ENCODE assay signal across 8 cellular contexts in the genomic region with DNA sequence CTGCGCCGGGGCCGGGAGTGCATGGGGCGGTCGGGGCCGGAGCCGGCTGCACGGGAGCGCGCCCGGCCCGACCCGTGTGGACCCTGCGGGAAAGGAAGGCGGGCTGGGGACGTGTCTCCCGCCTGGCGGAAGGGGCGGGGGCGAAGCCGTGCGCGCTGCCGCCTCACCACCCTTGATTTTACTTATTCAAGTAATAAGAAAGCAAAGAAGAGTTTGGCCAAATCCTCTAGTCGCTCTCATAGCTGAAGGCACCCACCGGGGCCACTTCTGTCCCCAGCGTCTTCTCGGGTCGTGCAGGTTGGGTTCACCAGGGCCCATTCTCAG. TPM values are rescaled to one million over a fixed set of nuclear protein-coding genes. Genes with fewer than 3 reads are reported as not detected.
DNase-seq lines count a peak whose midpoint lies in the region; ATAC-seq, FAIRE-seq and TF ChIP-seq lines count a peak whose summit lies in the region.

No MANE protein-coding gene starts in this region.

- H3K9me1 ChIP-seq in K562 (ENCODE audit: control insufficient read depth, insufficient read depth, low read length) = no peaks in the 10 kb centered on the region

- BruUV-seq in K562 (replicated peaks; lab: Mats Ljungman, UMichigan) = no TSS peak

- no peaks in the 10 kb centered on the region for H3K27me3 Mint-ChIP-seq in T-helper 1 cell treated with Interleukin-12 subunit alpha and Interleukin-12 subunit beta and Interleukin-4 antibody, amounts not matched to agents 30 μg/mL and 1 μg/mL, for 36 hours (ENCODE audit: low read depth)

- POLR2A ChIA-PET in K562 (lab: Yijun Ruan, JAX) = interaction anchor here (0.6 to 4.7 kb wide), 3 partner anchors 9 to 699 kb away, joined by 3 to 21 read pairs (median 20); partner anchors contain the start of genes RNF167, SLC25A11 and SPAG7

- CTCF ChIA-PET in K562 (lab: Yijun Ruan, JAX; ENCODE audit: low intra/inter-chr PET ratio) = no interaction called here

- H3K4me1 ChIP-seq in K562 (replicated peaks in 1 of 2; ENCODE audit: control insufficient read depth in 2 of 2, insufficient read depth in 2 of 2, low read length in 2 of 2) = peaks cover 32 to 57% of the 10 kb centered on the region in 2 experiments

- H3K36me3 ChIP-seq in K562 (ENCODE audit: control insufficient read depth, insufficient read depth, low read length) = peaks cover 39% of the 10 kb centered on the region

- H3K36me3 Mint-ChIP-seq in T-helper 1 cell treated with Interleukin-12 subunit alpha and Interleukin-12 subunit beta and Interleukin-4 antibody, amounts not matched to agents 30 μg/mL and 1 μg/mL, for 36 hours (ENCODE audit: low read depth) = peaks cover 37% of the 10 kb centered on the region

- H2AFZ ChIP-seq in K562 (ENCODE audit: low read depth, low read length) = 0 out of 2 replicates have a peak overlapping the region, but pooled peaks have one; percentile 16

- intact Hi-C loops in K562 (cut with micrococcal nuclease) = no loop called here

- TF ChIP-seq RAD21 in K562 (CRISPR knock-in tag; conservative IDR thresholded peaks at IDR 0.05 in 1 of 2, IDR thresholded peaks at IDR 0.05 in 1 of 2) = no peak

- peak overlapping the region; percentile 99 for H3K4me3 ChIP-seq in LNCaP clone FGC (ENCODE audit: low read depth, low read length)
- H3K4me3 ChIP-seq in K562 = peak overlapping the region; percentile 97
- H3K4me3 ChIP-seq in iPS-11a (ENCODE audit: low read depth, low read length) = peak overlapping the region; percentile 98
- H3K4me3 ChIP-seq in skin epidermis = peak overlapping the region; percentile 91 to 100 (median 99)

- no peaks in the 10 kb centered on the region for H3K9me3 Mint-ChIP-seq in T-helper 1 cell treated with Interleukin-12 subunit alpha and Interleukin-12 subunit beta and Interleukin-4 antibody, amounts not matched to agents 30 μg/mL and 1 μg/mL, for 36 hours

- peaks cover 27% of the 10 kb centered on the region for H3K4me1 Mint-ChIP-seq in T-helper 1 cell treated with Interleukin-12 subunit alpha and Interleukin-12 subunit beta and Interleukin-4 antibody, amounts not matched to agents 30 μg/mL and 1 μg/mL, for 36 hours (ENCODE audit: low read depth)

- H3K4me3 Mint-ChIP-seq in T-helper 1 cell treated with Interleukin-12 subunit alpha and Interleukin-12 subunit beta and Interleukin-4 antibody, amounts not matched to agents 30 μg/mL and 1 μg/mL, for 36 hours = peak overlapping the region; percentile 79

- H3K27ac ChIP-seq in K562 (ENCODE audit: extremely low read depth, low read depth, low read length) (peak overlapping the region; percentile 98), skin epidermis (peak overlapping the region; percentile 78 to 100 (median 99))

- peak overlapping the region; percentile 89 to 90 for H3K9ac ChIP-seq in K562 (ENCODE audit: insufficient read depth in 1 of 2, low read depth in 2 of 2, low read length in 2 of 2)

- H3K27ac Mint-ChIP-seq in T-helper 1 cell treated with Interleukin-12 subunit alpha and Interleukin-12 subunit beta and Interleukin-4 antibody, amounts not matched to agents 30 μg/mL and 1 μg/mL, for 36 hours = peak overlapping the region; percentile 83

- ATAC-seq in GM21528 (IDR thresholded peaks at IDR 0.05; ENCODE audit: low FRiP score, unreplicated experiment) (peak; percentile 35), K562 (peak; percentile 66)

- peaks cover 63% of the 10 kb centered on the region for H3K79me2 ChIP-seq in K562 (ENCODE audit: control insufficient read depth, insufficient read depth, low read length)

- FAIRE-seq in K562 (lab: Jason Lieb, UNC) = no peak

- no peaks in the 10 kb centered on the region for H3K9me3 ChIP-seq in K562 (replicated peaks; ENCODE audit: control insufficient read depth, insufficient read depth, low read depth, low read length)

- peak; percentile 79 for DNase-seq in DMS53 treated with DMSO at 0.1 percent for 48 hours (lab: John Stamatoyannopoulos, UW; ENCODE audit: unreplicated experiment)
- DNase-seq in LNCaP clone FGC (ENCODE audit: low read depth) = peak; percentile 45
- DNase-seq in K562 (ENCODE audit: extremely low read depth in 1 of 4, low spot score in 3 of 4) = peak; percentile 59 to 84 (median 74)
- no peak for DNase-seq in NCI-H2029 (lab: John Stamatoyannopoulos, UW)

- H3K27me3 ChIP-seq in K562 (ENCODE audit: control insufficient read depth in 2 of 2, insufficient read depth in 2 of 2, low read length in 2 of 2) = no peaks in the 10 kb centered on the region

- TF ChIP-seq EP300 in K562 (IDR thresholded peaks at IDR 0.05; ENCODE audit: low read length) = no peak

- WGBS in K562 (ENCODE audit: insufficient coverage, low coverage, missing lambda C conversion rate) = 0% methylated on average over 13 of the region's 29 CpGs

- H3K4me2 ChIP-seq in K562 (ENCODE audit: insufficient read depth, low read length) = peak overlapping the region; percentile 93

- TF ChIP-seq CTCF in LNCaP clone FGC (IDR thresholded peaks at IDR 0.05; ENCODE audit: control insufficient read depth, extremely low read depth, insufficient read depth) (no peak), K562 (IDR thresholded peaks at IDR 0.05 in 2 of 3, conservative IDR thresholded peaks at IDR 0.05 in 1 of 3; ENCODE audit: insufficient read depth in 2 of 3, low read depth in 1 of 3, low read length in 3 of 3) (no peak)

- in situ Hi-C loops in K562 (cut with MboI) = no loop called here

- peaks cover 22% of the 10 kb centered on the region for H4K20me1 ChIP-seq in K562 (replicated peaks; ENCODE audit: control insufficient read depth, insufficient read depth, low read length)

- no peak for TF ChIP-seq POLR2A in K562 (conservative IDR thresholded peaks at IDR 0.05)

RNA-seq across cellular contexts. Expression of gene PFN1, which starts 0.6 kb away (rescaled TPM):
- 80.0 and 142 TPM in 2 replicates for total RNA-seq in K562 (2011; cell fraction: chromatin; rRNA removed; ENCODE audit: low replicate concordance)
- 149 and 155 TPM in 2 replicates for total RNA-seq in K562 (2011; cell fraction: nucleolus; rRNA removed)
- total RNA-seq in K562 (2011; cell fraction: nucleoplasm; rRNA removed) = 146 and 190 TPM in 2 replicates
- 1,086 and 1,479 TPM in 2 replicates for total RNA-seq in K562 (2014; rRNA removed)
- total RNA-seq in K562 (2014; rRNA removed; fragmentation: Illumina TruSeq; extraction: Trizol) = 307 and 327 TPM in 2 replicates
- total RNA-seq in K562 (2015; rRNA removed; fragmentation: Illumina TruSeq; extraction: Trizol) = 456 and 466 TPM in 2 replicates
- 787 and 792 TPM in 2 replicates for total RNA-seq in K562 (2021)
- 382 and 556 TPM in 2 replicates for polyA plus RNA-seq in K562 (2011; rRNA removed)
- 759 and 962 TPM in 2 replicates for polyA plus RNA-seq in K562 (2011; cell fraction: cytosol; rRNA removed)
- polyA plus RNA-seq in K562 (2011; cell fraction: nucleus; rRNA removed) = 352 and 419 TPM in 2 replicates
- 697 and 1,149 TPM in 2 replicates for polyA plus RNA-seq in K562 (2012)
- polyA plus RNA-seq in K562 (2014; fragmentation: Illumina TruSeq; extraction: Trizol) = 776 and 901 TPM in 2 replicates
- 10 to 100 TPM; 60.5 to 88.0 TPM for polyA plus RNA-seq in K562 (2014; fragmentation: Nextera tagmentation; extraction: Ambion mirVana)
- 879 and 1,059 TPM in 2 replicates for polyA plus RNA-seq in K562 (2014; rRNA removed)
- polyA minus RNA-seq in K562 (2011; rRNA and poly(A)+ RNA removed) = 233 and 265 TPM in 2 replicates
- 518 and 865 TPM in 2 replicates for polyA minus RNA-seq in K562 (2011; cell fraction: cytosol; rRNA and poly(A)+ RNA removed)
- polyA minus RNA-seq in K562 (2011; cell fraction: nucleus; rRNA and poly(A)+ RNA removed) = 109 and 151 TPM in 2 replicates

RNA-seq across cellular contexts. Expression of gene ENO3, which starts 2.0 kb away (rescaled TPM):
- 32.5 and 71.2 TPM in 2 replicates for total RNA-seq in K562 (2011; cell fraction: chromatin; rRNA removed; ENCODE audit: low replicate concordance)
- 31.6 and 45.9 TPM in 2 replicates for total RNA-seq in K562 (2011; cell fraction: nucleolus; rRNA removed)
- total RNA-seq in K562 (2011; cell fraction: nucleoplasm; rRNA removed) = 30.1 and 40.7 TPM in 2 replicates
- total RNA-seq in K562 (2014; rRNA removed) = 7.1 and 8.3 TPM in 2 replicates
- total RNA-seq in K562 (2014; rRNA removed; fragmentation: Illumina TruSeq; extraction: Trizol) = 2.4 and 5.7 TPM in 2 replicates
- 5.6 and 5.9 TPM in 2 replicates for total RNA-seq in K562 (2015; rRNA removed; fragmentation: Illumina TruSeq; extraction: Trizol)
- total RNA-seq in K562 (2021) = 10.8 and 13.6 TPM in 2 replicates
- polyA plus RNA-seq in K562 (2011; rRNA removed) = 15.4 and 15.5 TPM in 2 replicates
- polyA plus RNA-seq in K562 (2011; cell fraction: cytosol; rRNA removed) = 12.6 and 14.8 TPM in 2 replicates
- polyA plus RNA-seq in K562 (2011; cell fraction: nucleus; rRNA removed) = 140 and 201 TPM in 2 replicates
- 16.9 and 27.2 TPM in 2 replicates for polyA plus RNA-seq in K562 (2012)
- polyA plus RNA-seq in K562 (2014; fragmentation: Illumina TruSeq; extraction: Trizol) = 9.9 and 10.5 TPM in 2 replicates
- polyA plus RNA-seq in K562 (2014; fragmentation: Nextera tagmentation; extraction: Ambion mirVana) = 10 to 100 TPM in 1 of 2 experiments, 1 to 10 TPM in 1; 6.3 to 12.5 TPM
- polyA plus RNA-seq in K562 (2014; rRNA removed) = 17.2 and 18.4 TPM in 2 replicates
- 5.1 and 10.0 TPM in 2 replicates for polyA minus RNA-seq in K562 (2011; rRNA and poly(A)+ RNA removed)
- 6.4 and 10.6 TPM in 2 replicates for polyA minus RNA-seq in K562 (2011; cell fraction: cytosol; rRNA and poly(A)+ RNA removed)
- polyA minus RNA-seq in K562 (2011; cell fraction: nucleus; rRNA and poly(A)+ RNA removed) = 13.9 and 15.6 TPM in 2 replicates

RNA-seq across cellular contexts. Expression of gene RNF167, which starts 8.9 kb away (rescaled TPM):
- 76.6 and 157 TPM in 2 replicates for total RNA-seq in K562 (2011; cell fraction: chromatin; rRNA removed; ENCODE audit: low replicate concordance)
- 107 and 116 TPM in 2 replicates for total RNA-seq in K562 (2011; cell fraction: nucleolus; rRNA removed)
- 95.0 and 98.1 TPM in 2 replicates for total RNA-seq in K562 (2011; cell fraction: nucleoplasm; rRNA removed)
- total RNA-seq in K562 (2014; rRNA removed) = 27.0 and 41.6 TPM in 2 replicates
- total RNA-seq in K562 (2014; rRNA removed; fragmentation: Illumina TruSeq; extraction: Trizol) = 41.0 and 50.0 TPM in 2 replicates
- total RNA-seq in K562 (2015; rRNA removed; fragmentation: Illumina TruSeq; extraction: Trizol) = 42.6 and 43.0 TPM in 2 replicates
- 60.5 and 61.6 TPM in 2 replicates for total RNA-seq in K562 (2021)
- 45.5 and 52.4 TPM in 2 replicates for polyA plus RNA-seq in K562 (2011; rRNA removed)
- 102 and 127 TPM in 2 replicates for polyA plus RNA-seq in K562 (2011; cell fraction: cytosol; rRNA removed)
- polyA plus RNA-seq in K562 (2011; cell fraction: nucleus; rRNA removed) = 141 and 155 TPM in 2 replicates
- polyA plus RNA-seq in K562 (2012) = 66.0 and 75.9 TPM in 2 replicates
- polyA plus RNA-seq in K562 (2014; fragmentation: Illumina TruSeq; extraction: Trizol) = 120 and 143 TPM in 2 replicates
- polyA plus RNA-seq in K562 (2014; fragmentation: Nextera tagmentation; extraction: Ambion mirVana) = 10 to 100 TPM; 16.5 to 21.9 TPM
- polyA plus RNA-seq in K562 (2014; rRNA removed) = 47.3 and 53.3 TPM in 2 replicates
- 42.0 and 44.8 TPM in 2 replicates for polyA minus RNA-seq in K562 (2011; rRNA and poly(A)+ RNA removed)
- polyA minus RNA-seq in K562 (2011; cell fraction: cytosol; rRNA and poly(A)+ RNA removed) = 37.9 and 38.2 TPM in 2 replicates
- polyA minus RNA-seq in K562 (2011; cell fraction: nucleus; rRNA and poly(A)+ RNA removed) = 25.8 and 33.4 TPM in 2 replicates

RNA-seq across cellular contexts. Expression of gene SLC25A11, which starts 9.1 kb away (rescaled TPM):
- total RNA-seq in K562 (2011; cell fraction: chromatin; rRNA removed; ENCODE audit: low replicate concordance) = 15.6 and 45.9 TPM in 2 replicates
- 50.2 and 54.3 TPM in 2 replicates for total RNA-seq in K562 (2011; cell fraction: nucleolus; rRNA removed)
- total RNA-seq in K562 (2011; cell fraction: nucleoplasm; rRNA removed) = 25.9 and 26.0 TPM in 2 replicates
- total RNA-seq in K562 (2014; rRNA removed) (35.4 and 55.1 TPM in 2 replicates), K562 (2014; rRNA removed; fragmentation: Illumina TruSeq; extraction: Trizol) (10.8 and 15.8 TPM in 2 replicates), K562 (2015; rRNA removed; fragmentation: Illumina TruSeq; extraction: Trizol) (31.0 and 32.9 TPM in 2 replicates), K562 (2021) (56.7 and 58.5 TPM in 2 replicates)
- polyA plus RNA-seq in K562 (2011; rRNA removed) (22.8 and 36.0 TPM in 2 replicates), K562 (2014; fragmentation: Illumina TruSeq; extraction: Trizol) (56.3 and 57.2 TPM in 2 replicates), K562 (2014; fragmentation: Nextera tagmentation; extraction: Ambion mirVana) (10 to 100 TPM in 1 of 2 experiments, 1 to 10 TPM in 1; 3.1 to 11.0 TPM), K562 (2014; rRNA removed) (38.5 and 49.8 TPM in 2 replicates)
- 42.8 and 67.8 TPM in 2 replicates for polyA plus RNA-seq in K562 (2011; cell fraction: cytosol; rRNA removed)
- 44.1 and 62.7 TPM in 2 replicates for polyA plus RNA-seq in K562 (2011; cell fraction: nucleus; rRNA removed)
- polyA plus RNA-seq in K562 (2012) = 50.7 and 62.8 TPM in 2 replicates
- polyA minus RNA-seq in K562 (2011; rRNA and poly(A)+ RNA removed) = 11.8 and 16.7 TPM in 2 replicates
- 15.2 and 16.9 TPM in 2 replicates for polyA minus RNA-seq in K562 (2011; cell fraction: cytosol; rRNA and poly(A)+ RNA removed)
- polyA minus RNA-seq in K562 (2011; cell fraction: nucleus; rRNA and poly(A)+ RNA removed) = 31.1 and 38.8 TPM in 2 replicates

RNA-seq across cellular contexts. Expression of gene GP1BA, which starts 16.9 kb away (rescaled TPM):
- total RNA-seq in K562 (2011; cell fraction: chromatin; rRNA removed; ENCODE audit: low replicate concordance) = not detected in 2 replicates
- total RNA-seq in K562 (2011; cell fraction: nucleolus; rRNA removed) = not detected in 2 replicates
- not detected in 2 replicates for total RNA-seq in K562 (2011; cell fraction: nucleoplasm; rRNA removed)
- not detected in 2 replicates for total RNA-seq in K562 (2014; rRNA removed)
- not detected in 2 replicates for total RNA-seq in K562 (2014; rRNA removed; fragmentation: Illumina TruSeq; extraction: Trizol)
- not detected in 2 replicates for total RNA-seq in K562 (2015; rRNA removed; fragmentation: Illumina TruSeq; extraction: Trizol)
- total RNA-seq in K562 (2021) = not detected in 2 replicates
- polyA plus RNA-seq in K562 (2011; rRNA removed) = not detected in 2 replicates
- not detected in 2 replicates for polyA plus RNA-seq in K562 (2011; cell fraction: cytosol; rRNA removed)
- not detected in 2 replicates for polyA plus RNA-seq in K562 (2011; cell fraction: nucleus; rRNA removed)
- 0.44 and 0.94 TPM in 2 replicates for polyA plus RNA-seq in K562 (2012)
- not detected in 2 replicates for polyA plus RNA-seq in K562 (2014; fragmentation: Illumina TruSeq; extraction: Trizol)
- polyA plus RNA-seq in K562 (2014; fragmentation: Nextera tagmentation; extraction: Ambion mirVana) = under 1 TPM in 1 of 2 experiments, not detected in 1; 0.01 TPM
- polyA plus RNA-seq in K562 (2014; rRNA removed) = not detected in 2 replicates
- polyA minus RNA-seq in K562 (2011; rRNA and poly(A)+ RNA removed) = not detected in 2 replicates
- not detected in 2 replicates for polyA minus RNA-seq in K562 (2011; cell fraction: cytosol; rRNA and poly(A)+ RNA removed)
- polyA minus RNA-seq in K562 (2011; cell fraction: nucleus; rRNA and poly(A)+ RNA removed) = not detected in 2 replicates
